ENCODE assay signal across 25 cellular contexts in genomic region chr7:31079126-31079918, GRCh38. TPM values are rescaled to one million over a fixed set of nuclear protein-coding genes. Genes with fewer than 3 reads are reported as not detected.
DNase-seq lines count a peak whose midpoint lies in the region; ATAC-seq and TF ChIP-seq lines count a peak whose summit lies in the region.
"Had no signal": no experiment of that assay in that cellular context is flagged by ENCODE, and none has a peak within 500 bp of the region (broad histone marks: within the 10 kb centered on the region; RNA-seq: fewer than 3 reads in every experiment).

No MANE protein-coding gene starts in this region.

- DNase-seq in activated effector memory CD4-positive, alpha-beta T cell treated with anti-CD3 and anti-CD28 coated beads, Interleukin-2, amount 50 U/mL, for 16 hours = peak; percentile 58
- no peak for DNase-seq in activated effector memory CD4-positive, alpha-beta T cell treated with Interleukin-2 at 50 U/mL for 16 hours
- DNase-seq in lower lobe of right lung (peak; percentile 15), upper lobe of right lung (peak; percentile 53), A673 (ENCODE audit: low spot score) (no peak), NCI-H146 treated with DMSO at 0.1 percent for 48 hours (lab: John Stamatoyannopoulos, UW; ENCODE audit: unreplicated experiment) (no peak), cerebellar nuclear complex (lab: John Stamatoyannopoulos, UW) (no peak)
- DNase-seq: Caco-2; CD4-positive, alpha-beta memory T cell; DMS 273 treated with DMSO at 0.1 percent for 48 hours; DMS79 treated with DMSO at 0.1 percent for 48 hours; GOT3; IMR-90; NCI-H1105; NCI-H146; NCI-H2107; NCI-H446 treated with DMSO at 0.1 percent for 48 hours; NCI-H526 treated with DMSO at 0.1 percent for 48 hours; OCI-M1; Right ventricle myocardium superior had no signal

- BruUV-seq in A673 (replicated peaks; lab: Mats Ljungman, UMichigan) = no TSS peak

- no peaks in the 10 kb centered on the region for H3K27me3 ChIP-seq in lower lobe of right lung (ENCODE audit: low read depth)
- H3K27me3 ChIP-seq in upper lobe of right lung = no peaks in the 10 kb centered on the region
- H3K27me3 ChIP-seq in A673 (replicated peaks; ENCODE audit: insufficient read depth, low read depth, low read length, poor library complexity) = peaks cover 35% of the 10 kb centered on the region
- H3K27me3 ChIP-seq: BLaER1 treated with 17β-estradiol and CSF1 and Interleukin-3, amounts not matched to agents 10 nM and 100 nM had no signal

- H3K27ac ChIP-seq in cingulate gyrus (ENCODE audit: low read depth, low read length) = peak overlapping the region; percentile 1
- H3K27ac ChIP-seq in lower lobe of right lung = no peak overlapping the region
- no peak overlapping the region for H3K27ac ChIP-seq in upper lobe of right lung
- no peak overlapping the region for H3K27ac ChIP-seq in A673 (ENCODE audit: low read depth, low read length, poor library complexity, severe bottlenecking)
- H3K27ac ChIP-seq: 22Rv1; BLaER1 treated with 17β-estradiol and CSF1 and Interleukin-3, amounts not matched to agents 10 nM and 100 nM; KMS-11 had no signal

- POLR2A ChIA-PET in A673 (lab: Charles Lee; ENCODE audit: low non-redundant PET) = no interaction called here

- TF ChIP-seq CTCF in lower lobe of right lung (IDR thresholded peaks at IDR 0.05) = no peak
- no peak for TF ChIP-seq CTCF in upper lobe of right lung (IDR thresholded peaks at IDR 0.05)
- TF ChIP-seq CTCF in A673 (conservative IDR thresholded peaks at IDR 0.05; ENCODE audit: low read depth, low read length) = no peak

- CTCF ChIA-PET in A673 (lab: Charles Lee) = no interaction called here

- no peak overlapping the region for H3K4me3 ChIP-seq in lower lobe of right lung
- no peak overlapping the region for H3K4me3 ChIP-seq in upper lobe of right lung
- H3K4me3 ChIP-seq in A673 (ENCODE audit: low read depth, low read length, poor library complexity, severe bottlenecking) = no peak overlapping the region
- H3K4me3 ChIP-seq: BLaER1 treated with 17β-estradiol and CSF1 and Interleukin-3, amounts not matched to agents 10 nM and 100 nM had no signal

- H3K36me3 ChIP-seq in lower lobe of right lung = no peaks in the 10 kb centered on the region
- no peaks in the 10 kb centered on the region for H3K36me3 ChIP-seq in upper lobe of right lung
- no peaks in the 10 kb centered on the region for H3K36me3 ChIP-seq in A673 (ENCODE audit: insufficient read depth, low read length, poor library complexity, severe bottlenecking)
- H3K36me3 ChIP-seq: BLaER1 treated with 17β-estradiol and CSF1 and Interleukin-3, amounts not matched to agents 10 nM and 100 nM had no signal

- H3K9me3 ChIP-seq in lower lobe of right lung (no peaks in the 10 kb centered on the region), upper lobe of right lung (no peaks in the 10 kb centered on the region), A673 (ENCODE audit: low read depth, low read length, poor library complexity, severe bottlenecking) (no peaks in the 10 kb centered on the region)
- H3K9me3 ChIP-seq: BLaER1 treated with 17β-estradiol and CSF1 and Interleukin-3, amounts not matched to agents 10 nM and 100 nM; Caco-2 had no signal

- H3K4me1 ChIP-seq in lower lobe of right lung = no peaks in the 10 kb centered on the region
- no peaks in the 10 kb centered on the region for H3K4me1 ChIP-seq in upper lobe of right lung
- no peaks in the 10 kb centered on the region for H3K4me1 ChIP-seq in A673 (ENCODE audit: insufficient read depth, low read length, poor library complexity, severe bottlenecking)
- H3K4me1 ChIP-seq: Caco-2 had no signal

- ATAC-seq in lower lobe of right lung (no peak), upper lobe of right lung (no peak)

- intact Hi-C loops in lower lobe of right lung (cut with DNase I) = no loop called here
- intact Hi-C loops in upper lobe of right lung (cut with DNase I) = no loop called here
- intact Hi-C loops in A673 (cut with micrococcal nuclease; ENCODE audit: unreplicated experiment) = no loop called here

RNA-seq across cellular contexts. Expression of gene ADCYAP1R1, which starts 27.2 kb away (rescaled TPM):
- total RNA-seq in lower lobe of right lung (2.9 TPM), upper lobe of right lung (1.8 TPM), A673 (2021) (0.11 TPM in 1 of 2 replicates, not detected in the other)
- total RNA-seq: Caco-2; CD4-positive, alpha-beta memory T cell; IMR-90; SK-MEL-5 had no signal

Comparison
In these comparisons a context has a peak if more than half of its experiments do, and no peak if none do; other contexts are left out.
1. DNase-seq: peak in activated effector memory CD4-positive, alpha-beta T cell treated with anti-CD3 and anti-CD28 coated beads, Interleukin-2, amount 50 U/mL, for 16 hours (single experiment), lower lobe of right lung (single experiment) and upper lobe of right lung (single experiment); none in activated effector memory CD4-positive, alpha-beta T cell treated with Interleukin-2 at 50 U/mL for 16 hours (single experiment), A673 (single experiment), NCI-H146 treated with DMSO at 0.1 percent for 48 hours (single experiment) and cerebellar nuclear complex (0 of 2).